Comparison of ENCODE assay signal across 1 cellular context in genomic region chr11:16252373-16252772, GRCh38.
TF ChIP-seq lines count a peak whose summit lies in the region.

No MANE protein-coding gene starts in this region.

TF ChIP-seq in HCT116, 20 proteins besides CTCF, POLR2A, EP300 and RAD21 (continued from another document):
- TF ChIP-seq REST (IDR thresholded peaks at IDR 0.05; ENCODE audit: low read depth) (no peak), ZFX (IDR thresholded peaks at IDR 0.05) (no peak)
